ENCODE assay signal across 8 cellular contexts in the genomic region with DNA sequence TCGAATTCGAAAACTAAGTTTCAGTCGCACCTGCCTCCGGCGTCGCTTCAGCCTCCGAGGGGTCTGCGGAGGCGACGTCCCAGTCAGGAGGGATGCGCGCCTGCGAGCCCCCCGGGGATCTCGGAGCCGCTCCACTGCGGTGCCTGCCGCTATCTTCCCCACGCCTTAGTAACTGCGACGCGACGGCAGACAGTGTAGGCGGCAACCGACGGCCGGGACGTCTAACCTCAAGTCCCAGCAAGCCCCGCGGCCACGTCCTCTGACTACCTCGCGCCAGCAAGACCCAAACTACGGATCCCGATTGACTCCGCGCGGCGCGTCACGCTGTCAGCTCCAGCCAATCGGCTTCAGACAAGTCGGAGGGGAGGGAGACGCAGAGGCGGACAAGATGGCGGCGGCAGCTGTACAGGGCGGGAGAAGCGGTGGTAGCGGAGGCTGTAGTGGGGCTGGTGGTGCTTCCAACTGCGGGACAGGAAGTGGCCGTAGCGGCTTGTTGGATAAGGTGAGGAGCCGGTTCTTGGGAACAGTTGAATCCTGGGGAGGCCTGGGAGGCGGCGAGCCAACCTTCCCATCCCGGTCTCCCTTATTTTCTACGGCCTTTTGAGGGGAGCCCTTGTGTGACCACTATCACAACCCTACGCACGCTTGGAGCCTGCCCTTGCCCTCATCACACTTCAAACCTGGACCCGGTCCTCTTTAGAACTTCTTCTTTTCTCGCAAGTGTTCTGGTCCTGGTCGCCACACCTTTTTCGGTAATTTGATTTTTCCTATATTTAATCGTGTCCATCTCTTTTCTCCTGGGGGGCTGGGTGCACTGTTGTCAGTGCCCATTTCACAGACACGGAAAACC. TPM values are rescaled to one million over a fixed set of nuclear protein-coding genes. Genes with fewer than 3 reads are reported as not detected.
DNase-seq lines count a peak whose midpoint lies in the region; ATAC-seq and TF ChIP-seq lines count a peak whose summit lies in the region.

A gene (plus strand): TSS at position 369 of the 850 bp plus-strand sequence. CDS start 20 bp downstream, at position 389.
A gene with protein sequence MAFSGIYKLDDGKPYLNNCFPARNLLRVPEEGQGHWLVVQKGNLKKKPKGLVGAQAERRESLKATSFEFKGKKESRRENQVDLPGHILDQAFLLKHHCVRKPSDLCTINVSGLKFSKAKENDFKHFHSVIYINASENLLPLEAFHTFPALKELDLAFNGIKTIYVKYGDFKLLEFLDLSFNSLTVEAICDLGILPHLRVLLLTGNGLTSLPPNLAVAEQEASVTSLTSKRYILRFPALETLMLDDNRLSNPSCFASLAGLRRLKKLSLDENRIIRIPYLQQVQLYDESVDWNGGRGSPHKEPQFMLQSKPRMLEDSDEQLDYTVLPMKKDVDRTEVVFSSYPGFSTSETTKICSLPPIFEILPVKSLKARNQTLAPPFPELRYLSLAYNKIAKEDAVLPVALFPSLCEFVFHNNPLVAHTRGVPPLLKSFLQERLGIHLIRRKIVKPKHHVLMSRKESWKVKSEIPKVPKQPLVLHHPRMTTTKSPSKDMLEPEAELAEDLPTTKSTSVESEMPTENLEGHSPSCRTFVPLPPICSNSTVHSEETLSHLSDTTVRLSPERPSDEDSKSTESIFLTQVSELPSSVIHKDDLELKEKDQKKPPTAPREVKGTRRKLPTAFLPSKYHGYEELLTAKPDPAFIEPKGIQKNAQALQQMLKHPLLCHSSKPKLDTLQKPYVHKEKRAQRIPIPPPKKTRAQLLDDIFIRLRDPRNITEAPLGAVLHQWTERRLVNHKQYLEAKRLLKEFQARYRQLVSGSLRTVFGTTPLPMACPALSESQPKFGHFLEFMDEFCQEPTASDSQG (minus strand): TSS at position 194 of the 850 bp plus-strand sequence. CDS start 8,213 bp downstream, outside the sequence.

- peak within 1 kb of the TSS; percentile 98 for H3K27ac Mint-ChIP-seq in activated T-cell treated with anti-CD3 and anti-CD28 coated beads, Interleukin-2, amount 50 U/mL, for 24 hours

- peaks cover 52% of the 10 kb centered on the region for H3K4me1 Mint-ChIP-seq in activated T-cell treated with anti-CD3 and anti-CD28 coated beads, Interleukin-2, amount 50 U/mL, for 24 hours (ENCODE audit: low read depth)

- BruUV-seq in PC-3 (replicated peaks; lab: Mats Ljungman, UMichigan): TSS peak; percentile 68

- H3K4me2 ChIP-seq in PC-3 (ENCODE audit: low read length): peak within 1 kb of the TSS; percentile 88

- H3K4me3 Mint-ChIP-seq in activated T-cell treated with anti-CD3 and anti-CD28 coated beads, Interleukin-2, amount 50 U/mL, for 24 hours: peak within 1 kb of the TSS; percentile 99

- H3K9me3 ChIP-seq in PC-3 (ENCODE audit: low read length) (no peaks in the 10 kb centered on the region), mucosa of rectum (ENCODE audit: control insufficient read depth in 2 of 2, low read length in 2 of 2) (no peaks in the 10 kb centered on the region)

- no peaks in the 10 kb centered on the region for H3F3A ChIP-seq in PC-3 (ENCODE audit: low read length, unreplicated experiment)

- CTCF ChIA-PET in PC-3 (lab: Charles Lee): interaction anchor here (0.6 to 1.0 kb wide), 2 partner anchors 126 to 299 kb away, joined by 3 read pairs; no protein-coding TSS in a partner anchor

- H3K27ac ChIP-seq in PC-3 (ENCODE audit: low read length): peak within 1 kb of the TSS; percentile 34
- H3K27ac ChIP-seq in mucosa of rectum (ENCODE audit: low read depth in 2 of 2, low read length in 2 of 2): peak within 1 kb of the TSS; percentile 58 to 82

- DNase-seq in DMS114 treated with DMSO at 0.1 percent for 48 hours (lab: John Stamatoyannopoulos, UW; ENCODE audit: unreplicated experiment): peak; percentile 94
- peak; percentile 99 for DNase-seq in PC-3
- DNase-seq in activated T-cell treated with anti-CD3 and anti-CD28 coated beads, Interleukin-2, amount 50 U/mL, for 24 hours: peak; percentile 97
- DNase-seq in erythroblast (lab: John Stamatoyannopoulos, UW): peak; percentile 99
- peak; percentile 98 for DNase-seq in stimulated activated CD8-positive, alpha-beta memory T cell treated with anti-CD3 and anti-CD28 coated beads, Interleukin-4, amount 100 ng/mL, for 48 hours

- H3K36me3 ChIP-seq in PC-3 (ENCODE audit: low read depth, low read length): peaks cover 20% of the 10 kb centered on the region
- H3K36me3 ChIP-seq in mucosa of rectum (ENCODE audit: control insufficient read depth in 2 of 2, insufficient read depth in 2 of 2, low read length in 2 of 2): peaks cover under 1 to 3% of the 10 kb centered on the region in 2 donors

- POLR2A ChIA-PET in PC-3 (lab: Charles Lee; ENCODE audit: unreplicated experiment): no interaction called here

- H2AFZ ChIP-seq in PC-3 (ENCODE audit: low read length): peak within 1 kb of the TSS; percentile 92

- peaks cover 11% of the 10 kb centered on the region; the same call in 1 of the 2 replicates for H4K20me1 ChIP-seq in PC-3 (ENCODE audit: low read length)

- peak; percentile 82 for ATAC-seq in GM21576 (IDR thresholded peaks at IDR 0.05; ENCODE audit: unreplicated experiment)
- ATAC-seq in PC-3: peak; percentile 99

- H3K79me2 ChIP-seq in PC-3 (ENCODE audit: low read length): peaks cover 62% of the 10 kb centered on the region

- peaks cover 67% of the 10 kb centered on the region for H3K36me3 Mint-ChIP-seq in activated T-cell treated with anti-CD3 and anti-CD28 coated beads, Interleukin-2, amount 50 U/mL, for 24 hours (ENCODE audit: low read depth)

- H3K4me1 ChIP-seq in PC-3 (ENCODE audit: insufficient read depth, low read length): peaks cover 24% of the 10 kb centered on the region
- H3K4me1 ChIP-seq in mucosa of rectum (ENCODE audit: control insufficient read depth in 2 of 2, insufficient read depth in 2 of 2, low read length in 2 of 2): peaks cover 12 to 21% of the 10 kb centered on the region in 2 donors

- H3K9me2 ChIP-seq in PC-3 (replicated peaks; ENCODE audit: low read length): no peaks in the 10 kb centered on the region

- no peak for TF ChIP-seq CTCF in PC-3 (conservative IDR thresholded peaks at IDR 0.05; ENCODE audit: low read depth, low read length)

- no peaks in the 10 kb centered on the region for H3K27me3 ChIP-seq in PC-3 (ENCODE audit: low read length)
- no peaks in the 10 kb centered on the region for H3K27me3 ChIP-seq in mucosa of rectum (ENCODE audit: control insufficient read depth in 2 of 2, insufficient read depth in 2 of 2, low read length in 2 of 2)

- H3K9ac ChIP-seq in PC-3 (ENCODE audit: low read length): peak within 1 kb of the TSS; percentile 95
- H3K9ac ChIP-seq in mucosa of rectum (ENCODE audit: low read depth in 1 of 2, low read length in 2 of 2): peak within 1 kb of the TSS; percentile 91 to 98

- no peaks in the 10 kb centered on the region for H3K27me3 Mint-ChIP-seq in activated T-cell treated with anti-CD3 and anti-CD28 coated beads, Interleukin-2, amount 50 U/mL, for 24 hours

- TF ChIP-seq POLR2A in erythroblast (IDR thresholded peaks at IDR 0.05; ENCODE audit: low read length): peak; percentile 96

- intact Hi-C loops in PC-3 (cut with micrococcal nuclease): loop anchor here (1.0 kb wide), 1 partner anchor 40 kb away; no protein-coding TSS in a partner anchor

- H3K4me3 ChIP-seq in PC-3 (ENCODE audit: low read length) (peak within 1 kb of the TSS; percentile 87), mucosa of rectum (ENCODE audit: low read length in 2 of 2) (peak within 1 kb of the TSS; percentile 98 to 99)

- peak; percentile 13; the same call in 1 of the 2 replicates for TF ChIP-seq EP300 in Ishikawa (IDR thresholded peaks at IDR 0.05; ENCODE audit: borderline replicate concordance)

- H3K9me3 Mint-ChIP-seq in activated T-cell treated with anti-CD3 and anti-CD28 coated beads, Interleukin-2, amount 50 U/mL, for 24 hours: no peaks in the 10 kb centered on the region

- no peak for TF ChIP-seq RAD21 in Ishikawa (IDR thresholded peaks at IDR 0.05; ENCODE audit: low read depth)

TF ChIP-seq in Ishikawa, 13 proteins besides CTCF, POLR2A, EP300 and RAD21 (continues in another document):
- TF ChIP-seq CREB1 (IDR thresholded peaks at IDR 0.05; ENCODE audit: low read depth) (peak; percentile 80), YY1 (IDR thresholded peaks at IDR 0.05; ENCODE audit: low read depth) (peak; percentile 98), EGR1 (IDR thresholded peaks at IDR 0.05) (no peak), TAF1 (IDR thresholded peaks at IDR 0.05; ENCODE audit: low read depth) (peak; percentile 98), TCF12 (IDR thresholded peaks at IDR 0.05; ENCODE audit: low read depth) (peak; percentile 75), ZBTB7A (IDR thresholded peaks at IDR 0.05; ENCODE audit: low read depth) (no peak)
- TF ChIP-seq, protein P1, sequence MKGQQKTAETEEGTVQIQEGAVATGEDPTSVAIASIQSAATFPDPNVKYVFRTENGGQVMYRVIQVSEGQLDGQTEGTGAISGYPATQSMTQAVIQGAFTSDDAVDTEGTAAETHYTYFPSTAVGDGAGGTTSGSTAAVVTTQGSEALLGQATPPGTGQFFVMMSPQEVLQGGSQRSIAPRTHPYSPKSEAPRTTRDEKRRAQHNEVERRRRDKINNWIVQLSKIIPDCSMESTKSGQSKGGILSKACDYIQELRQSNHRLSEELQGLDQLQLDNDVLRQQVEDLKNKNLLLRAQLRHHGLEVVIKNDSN (IDR thresholded peaks at IDR 0.05): peak; percentile 97
- TF ChIP-seq, protein P2, sequence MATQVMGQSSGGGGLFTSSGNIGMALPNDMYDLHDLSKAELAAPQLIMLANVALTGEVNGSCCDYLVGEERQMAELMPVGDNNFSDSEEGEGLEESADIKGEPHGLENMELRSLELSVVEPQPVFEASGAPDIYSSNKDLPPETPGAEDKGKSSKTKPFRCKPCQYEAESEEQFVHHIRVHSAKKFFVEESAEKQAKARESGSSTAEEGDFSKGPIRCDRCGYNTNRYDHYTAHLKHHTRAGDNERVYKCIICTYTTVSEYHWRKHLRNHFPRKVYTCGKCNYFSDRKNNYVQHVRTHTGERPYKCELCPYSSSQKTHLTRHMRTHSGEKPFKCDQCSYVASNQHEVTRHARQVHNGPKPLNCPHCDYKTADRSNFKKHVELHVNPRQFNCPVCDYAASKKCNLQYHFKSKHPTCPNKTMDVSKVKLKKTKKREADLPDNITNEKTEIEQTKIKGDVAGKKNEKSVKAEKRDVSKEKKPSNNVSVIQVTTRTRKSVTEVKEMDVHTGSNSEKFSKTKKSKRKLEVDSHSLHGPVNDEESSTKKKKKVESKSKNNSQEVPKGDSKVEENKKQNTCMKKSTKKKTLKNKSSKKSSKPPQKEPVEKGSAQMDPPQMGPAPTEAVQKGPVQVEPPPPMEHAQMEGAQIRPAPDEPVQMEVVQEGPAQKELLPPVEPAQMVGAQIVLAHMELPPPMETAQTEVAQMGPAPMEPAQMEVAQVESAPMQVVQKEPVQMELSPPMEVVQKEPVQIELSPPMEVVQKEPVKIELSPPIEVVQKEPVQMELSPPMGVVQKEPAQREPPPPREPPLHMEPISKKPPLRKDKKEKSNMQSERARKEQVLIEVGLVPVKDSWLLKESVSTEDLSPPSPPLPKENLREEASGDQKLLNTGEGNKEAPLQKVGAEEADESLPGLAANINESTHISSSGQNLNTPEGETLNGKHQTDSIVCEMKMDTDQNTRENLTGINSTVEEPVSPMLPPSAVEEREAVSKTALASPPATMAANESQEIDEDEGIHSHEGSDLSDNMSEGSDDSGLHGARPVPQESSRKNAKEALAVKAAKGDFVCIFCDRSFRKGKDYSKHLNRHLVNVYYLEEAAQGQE (IDR thresholded peaks at IDR 0.05; ENCODE audit: low read depth): no peak

RNA-seq across cellular contexts. Expression of the first gene that starts in this region (rescaled TPM):
- 129 and 142 TPM in 2 replicates for total RNA-seq in PC-3 (2014; rRNA removed)

RNA-seq across cellular contexts. Expression of the second gene that starts in this region (rescaled TPM):
- total RNA-seq in PC-3 (2014; rRNA removed): 18.1 and 23.5 TPM in 2 replicates

Comparison
In these comparisons a context has a peak if more than half of its experiments do, and no peak if none do; other contexts are left out.
1. Peak in every context shown above with its lines: DNase-seq, ATAC-seq, H3K4me3 ChIP-seq and H3K27ac ChIP-seq.